1 cellular context compared by ENCODE assay signal in genomic region chr19:2059422-2060201, GRCh38.
TF ChIP-seq lines count a peak whose summit lies in the region.

No MANE protein-coding gene starts in this region.

TF ChIP-seq in HepG2, 621 proteins besides CTCF, POLR2A, EP300 and RAD21 (continued from another document and continues in another):
- TF ChIP-seq TCF12 (IDR thresholded peaks at IDR 0.05) (no peak), TCF12 (CRISPR knock-in tag; IDR thresholded peaks at IDR 0.05) (peak; percentile 66; the same call in 1 of the 2 replicates), POLR2AphosphoS2 (IDR thresholded peaks at IDR 0.05; ENCODE audit: low read depth, low read length) (no peak), ZNF350 (CRISPR knock-in tag; IDR thresholded peaks at IDR 0.05; ENCODE audit: borderline replicate concordance, low read depth) (no peak), MTERF4 (CRISPR knock-in tag; IDR thresholded peaks at IDR 0.05) (0 out of 2 replicates have a peak, but pooled peaks have one; percentile 31), ZNF572 (CRISPR knock-in tag; IDR thresholded peaks at IDR 0.05) (no peak), ESRRA (CRISPR knock-in tag; IDR thresholded peaks at IDR 0.05; ENCODE audit: low read depth) (peak; percentile 73; the same call in 1 of the 2 replicates), E2F1 (CRISPR knock-in tag; IDR thresholded peaks at IDR 0.05) (no peak), PHF21A (CRISPR knock-in tag; IDR thresholded peaks at IDR 0.05) (peak; percentile 64; the same call in 1 of the 2 replicates), GABPA (IDR thresholded peaks at IDR 0.05; ENCODE audit: low read depth, low read length) (no peak), GABPA (CRISPR knock-in tag; IDR thresholded peaks at IDR 0.05; ENCODE audit: low read depth) (peak; percentile 6; the same call in 1 of the 2 replicates), ZBTB38 (CRISPR knock-in tag; IDR thresholded peaks at IDR 0.05) (peak; percentile 39; the same call in 1 of the 2 replicates), ZNF879 (CRISPR knock-in tag; IDR thresholded peaks at IDR 0.05) (0 out of 2 replicates have a peak, but pooled peaks have one; percentile 40), ZNF784 (CRISPR knock-in tag; IDR thresholded peaks at IDR 0.05; ENCODE audit: borderline replicate concordance) (peak; percentile 59; the same call in 1 of the 2 replicates), GATAD1 (CRISPR knock-in tag; IDR thresholded peaks at IDR 0.05) (peak; percentile 19; the same call in 1 of the 2 replicates), KAT7 (CRISPR knock-in tag; IDR thresholded peaks at IDR 0.05; ENCODE audit: borderline replicate concordance) (peak; percentile 63; the same call in 1 of the 2 replicates), SP4 (CRISPR knock-in tag; IDR thresholded peaks at IDR 0.05) (no peak), SYNCRIP (IDR thresholded peaks at IDR 0.05; ENCODE audit: insufficient read depth, low read depth, low read length) (no peak), MTF2 (CRISPR knock-in tag; IDR thresholded peaks at IDR 0.05; ENCODE audit: borderline replicate concordance) (peak; percentile 26; the same call in 1 of the 2 replicates), YEATS2 (CRISPR knock-in tag; IDR thresholded peaks at IDR 0.05; ENCODE audit: borderline replicate concordance) (peak; percentile 63; the same call in 1 of the 2 replicates), U2AF1 (optimal IDR thresholded peaks at IDR 0.05; ENCODE audit: low read depth, low read length) (peak; percentile 30), SP140L (CRISPR knock-in tag; IDR thresholded peaks at IDR 0.05; ENCODE audit: borderline replicate concordance) (peak; percentile 67; the same call in 1 of the 2 replicates), ADNP (CRISPR knock-in tag; IDR thresholded peaks at IDR 0.05) (no peak), GLI4 (CRISPR knock-in tag; IDR thresholded peaks at IDR 0.05; ENCODE audit: borderline replicate concordance) (no peak), ZNF543 (CRISPR knock-in tag; IDR thresholded peaks at IDR 0.05) (peak; percentile 61; the same call in 1 of the 2 replicates), ZNF776 (CRISPR knock-in tag; IDR thresholded peaks at IDR 0.05) (0 out of 2 replicates have a peak, but pooled peaks have one; percentile 78), CEBPG (CRISPR knock-in tag; IDR thresholded peaks at IDR 0.05) (peak; percentile 77), MAZ (IDR thresholded peaks at IDR 0.05; ENCODE audit: borderline replicate concordance, low read depth, low read length) (0 out of 2 replicates have a peak, but pooled peaks have one; percentile 77), MAZ (CRISPR knock-in tag; IDR thresholded peaks at IDR 0.05; ENCODE audit: low read depth) (peak; percentile 76; the same call in 1 of the 2 replicates), TAF1 (CRISPR knock-in tag; IDR thresholded peaks at IDR 0.05) (peak; percentile 75), PHF5A (CRISPR knock-in tag; IDR thresholded peaks at IDR 0.05; ENCODE audit: low read depth, unreplicated experiment) (no peak), ZNF260 (CRISPR knock-in tag; IDR thresholded peaks at IDR 0.05; ENCODE audit: borderline replicate concordance, low read depth) (no peak), ZNF136 (CRISPR knock-in tag; IDR thresholded peaks at IDR 0.05; ENCODE audit: low read depth) (no peak; the same call in 1 of the 2 replicates), KAT8 (CRISPR knock-in tag; IDR thresholded peaks at IDR 0.05) (peak; percentile 60; the same call in 1 of the 2 replicates), SALL2 (CRISPR knock-in tag; IDR thresholded peaks at IDR 0.05) (no peak), RELA (CRISPR knock-in tag; IDR thresholded peaks at IDR 0.05) (peak; percentile 49; the same call in 1 of the 2 replicates), KDM5A (IDR thresholded peaks at IDR 0.05; ENCODE audit: borderline replicate concordance, low read length) (no peak), UBTF (CRISPR knock-in tag; IDR thresholded peaks at IDR 0.05) (peak; percentile 85), ZNF83 (CRISPR knock-in tag; IDR thresholded peaks at IDR 0.05; ENCODE audit: borderline replicate concordance) (no peak), MLX (CRISPR knock-in tag; IDR thresholded peaks at IDR 0.05) (peak; percentile 59; the same call in 1 of the 2 replicates), DRAP1 (CRISPR knock-in tag; IDR thresholded peaks at IDR 0.05) (peak; percentile 74), SP2 (CRISPR knock-in tag; IDR thresholded peaks at IDR 0.05) (0 out of 2 replicates have a peak, but pooled peaks have one; percentile 13), ZNF713 (CRISPR knock-in tag; IDR thresholded peaks at IDR 0.05) (0 out of 2 replicates have a peak, but pooled peaks have one; percentile 42), HNRNPK (IDR thresholded peaks at IDR 0.05; ENCODE audit: low read depth, low read length, poor library complexity, severe bottlenecking) (peak; percentile 28), ZNF747 (CRISPR knock-in tag; IDR thresholded peaks at IDR 0.05; ENCODE audit: borderline replicate concordance) (no peak), SNAPC2 (CRISPR knock-in tag; IDR thresholded peaks at IDR 0.05) (0 out of 2 replicates have a peak, but pooled peaks have one; percentile 49), ZNF292 (CRISPR knock-in tag; IDR thresholded peaks at IDR 0.05; ENCODE audit: borderline replicate concordance, low read depth) (peak; percentile 43), ZMAT3 (CRISPR knock-in tag; conservative IDR thresholded peaks at IDR 0.05) (0 out of 2 replicates have a peak, but pooled peaks have one; percentile 20), ZNF770 (CRISPR knock-in tag; IDR thresholded peaks at IDR 0.05) (no peak), BCL3 (CRISPR knock-in tag; IDR thresholded peaks at IDR 0.05) (no peak; the same call in 1 of the 2 replicates), PPARG (CRISPR knock-in tag; conservative IDR thresholded peaks at IDR 0.05) (peak; percentile 77), KDM5B (CRISPR knock-in tag; IDR thresholded peaks at IDR 0.05; ENCODE audit: borderline replicate concordance) (peak; percentile 86), ZKSCAN5 (CRISPR knock-in tag; IDR thresholded peaks at IDR 0.05) (no peak), ZFP91 (CRISPR knock-in tag; IDR thresholded peaks at IDR 0.05; ENCODE audit: borderline replicate concordance) (peak; percentile 84), MED1 (CRISPR knock-in tag; IDR thresholded peaks at IDR 0.05) (peak; percentile 85), KDM6A (CRISPR knock-in tag; IDR thresholded peaks at IDR 0.05; ENCODE audit: low read depth) (0 out of 2 replicates have a peak, but pooled peaks have one; percentile 6), ZNF724P (CRISPR knock-in tag; IDR thresholded peaks at IDR 0.05; ENCODE audit: borderline replicate concordance) (no peak), SOX13 (IDR thresholded peaks at IDR 0.05) (no peak; the same call in 1 of the 2 replicates), SOX13 (CRISPR knock-in tag; conservative IDR thresholded peaks at IDR 0.05 in 1 of 2, IDR thresholded peaks at IDR 0.05 in 1 of 2) (peak in 1 of 2 experiments; percentile 57; a peak in 1 of 4 replicates), ZNF431 (CRISPR knock-in tag; IDR thresholded peaks at IDR 0.05; ENCODE audit: borderline replicate concordance, low read depth) (peak; percentile 51; the same call in 1 of the 2 replicates)
